ENCODE assay signal across 38 cellular contexts in the genomic region with DNA sequence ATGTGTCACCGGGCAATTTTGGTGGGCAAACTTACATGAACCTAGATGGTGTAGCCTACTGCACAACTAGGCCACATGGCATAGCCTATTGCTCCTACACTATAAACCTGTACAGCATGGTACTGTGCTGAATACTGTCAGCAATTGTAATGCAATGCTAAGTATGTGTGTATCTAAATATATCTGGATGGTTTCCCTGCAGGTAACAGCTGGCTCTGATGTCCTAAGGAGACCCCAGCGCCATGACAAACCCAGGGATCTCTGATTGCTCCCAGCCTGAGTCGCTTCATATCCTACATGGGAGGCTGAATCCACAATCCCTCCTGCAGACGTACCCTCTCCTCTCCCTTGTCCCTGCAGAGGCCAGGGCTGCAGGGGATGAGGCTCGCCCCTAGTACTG. TPM values are rescaled to one million over a fixed set of nuclear protein-coding genes. Genes with fewer than 3 reads are reported as not detected.
"Had no signal": no experiment of that assay in that cellular context is flagged by ENCODE, and none has a peak within 500 bp of the region (broad histone marks: within the 10 kb centered on the region; RNA-seq: fewer than 3 reads in every experiment).

No MANE protein-coding gene starts in this region.

- H3K27me3 ChIP-seq: MG63 had no signal

- H3K4me2 ChIP-seq: KMS-11 had no signal

- H3K9ac ChIP-seq: KMS-11 had no signal

- DNase-seq: Karpas-422, Kasumi-1, MG63, MM.1S, MV-4-11, NCI-H1048, NCI-H1092, NCI-H1092 treated with DMSO at 0.1 percent for 48 hours, NCI-H1105, NCI-H1105 treated with DMSO at 0.1 percent for 48 hours, NCI-H1417, NCI-H1417 treated with DMSO at 0.1 percent for 48 hours, NCI-H1436, NCI-H1436 treated with DMSO at 0.1 percent for 48 hours, NCI-H146, NCI-H1694, NCI-H1694 treated with DMSO at 0.1 percent for 48 hours, NCI-H187, NCI-H187 treated with DMSO at 0.1 percent for 48 hours, NCI-H1930, NCI-H2029, NCI-H2029 treated with DMSO at 0.1 percent for 48 hours, NCI-H2081, NCI-H2081 treated with DMSO at 0.1 percent for 48 hours, NCI-H2107, NCI-H2171, NCI-H2171 treated with DMSO at 0.1 percent for 48 hours, NCI-H2227 treated with DMSO at 0.1 percent for 48 hours, NCI-H226, NCI-H345, NCI-H446, NCI-H446 treated with DMSO at 0.1 percent for 48 hours, NCI-H510A had no signal

- H3K9me3 ChIP-seq: MG63 had no signal

- H3K27ac ChIP-seq: KMS-11 had no signal

- H3K4me3 ChIP-seq: MG63 had no signal

- H3K36me3 ChIP-seq: MG63 had no signal

RNA-seq across cellular contexts. Expression of a gene that starts 40.0 kb away (rescaled TPM):
- total RNA-seq: LHCN-M2, M059J, MCF 10A, NCI-H460 had no signal
